ENCODE assay signal across 8 cellular contexts in genomic region chr12:111994211-111995035, GRCh38. TPM values are rescaled to one million over a fixed set of nuclear protein-coding genes. Genes with fewer than 3 reads are reported as not detected.
DNase-seq lines count a peak whose midpoint lies in the region; ATAC-seq, FAIRE-seq and TF ChIP-seq lines count a peak whose summit lies in the region.
"Not testable (repeated sequence)": the region's sequence is repeated elsewhere in the genome, so short reads cannot be mapped to it uniquely, and the experiment has no call there.

No MANE protein-coding gene starts in this region.

- not testable (repeated sequence) for H3K4me1 Mint-ChIP-seq in GM23338
- H3K4me1 Mint-ChIP-seq in activated CD4-positive, alpha-beta memory T cell treated with anti-CD3 and anti-CD28 coated beads, Interleukin-2, amount 10 ng/mL, durations not matched to agents 7 days and 5 days, result peaks cover 66% of the 10 kb centered on the region

- H2AFZ ChIP-seq in DND-41 (ENCODE audit: low read depth, low read length) (peak overlapping the region; percentile 76), Loucy (ENCODE audit: low read length) (peak overlapping the region; percentile 0; the same call in 1 of the 2 replicates)
- H2AFZ ChIP-seq in GM23338; mesenchymal stem cell (ENCODE audit: low read depth, low read length): not testable (repeated sequence)

- TF ChIP-seq POLR2A in Peyer's patch (IDR thresholded peaks at IDR 0.05); stomach (IDR thresholded peaks at IDR 0.05): not testable (repeated sequence)

- H4K20me1 ChIP-seq in DND-41 (ENCODE audit: insufficient read depth, low read length); GM23338 (replicated peaks; ENCODE audit: insufficient read depth); Loucy (ENCODE audit: insufficient read depth, low read length, poor library complexity, severe bottlenecking): not testable (repeated sequence)

- DNase-seq in DND-41 (peak; percentile 59), Peyer's patch (peak in 1 of 3 donors; percentile 54), bronchial epithelial cell (ENCODE audit: low read depth) (peak; percentile 43), mesenchymal stem cell (peak; percentile 39)
- DNase-seq in GM23338 (ENCODE audit: low spot score); stomach: not testable (repeated sequence)
- peak; percentile 47 for DNase-seq in activated CD4-positive, alpha-beta memory T cell treated with anti-CD3 and anti-CD28 coated beads, Interleukin-2, amount 10 ng/mL, durations not matched to agents 7 days and 5 days

- CTCF ChIA-PET in activated CD4-positive, alpha-beta memory T cell treated with anti-CD3 and anti-CD28 coated beads, Interleukin-2, amount 10 ng/mL, durations not matched to agents 7 days and 5 days (lab: Charles Lee), result interaction anchor here (0.8 to 4.0 kb wide), 4 partner anchors 15 to 93 kb away, joined by 4 to 41 read pairs (median 8); partner anchors contain the start of genes ERP29 and TMEM116

- POLR2A ChIA-PET in activated CD4-positive, alpha-beta memory T cell treated with anti-CD3 and anti-CD28 coated beads, Interleukin-2, amount 10 ng/mL, durations not matched to agents 7 days and 5 days (lab: Charles Lee), result interaction anchor here (1.2 to 14.4 kb wide), 15 partner anchors 8 to 417 kb away, joined by 3 to 326 read pairs (median 7); partner anchors contain the start of genes ERP29, MAPKAPK5, NAA25 and TMEM116

- H3K9me3 Mint-ChIP-seq in GM23338; activated CD4-positive, alpha-beta memory T cell treated with anti-CD3 and anti-CD28 coated beads, Interleukin-2, amount 10 ng/mL, durations not matched to agents 7 days and 5 days: not testable (repeated sequence)

- not testable (repeated sequence) for H3K79me1 ChIP-seq in mesenchymal stem cell (replicated peaks; ENCODE audit: low read length, poor library complexity, severe bottlenecking)

- H3K27me3 ChIP-seq in DND-41 (ENCODE audit: insufficient read depth, low read length, poor library complexity); GM23338 (ENCODE audit: insufficient read depth); Loucy (ENCODE audit: insufficient read depth, low read length, poor library complexity, severe bottlenecking); Peyer's patch; bronchial epithelial cell (ENCODE audit: control insufficient read depth, insufficient read depth, low read length); mesenchymal stem cell (ENCODE audit: control insufficient read depth in 1 of 2, insufficient read depth in 1 of 2, low read length in 2 of 2); stomach: not testable (repeated sequence)

- H4K91ac ChIP-seq in mesenchymal stem cell (ENCODE audit: low read length), result not testable (repeated sequence)

- not testable (repeated sequence) for H3K18ac ChIP-seq in mesenchymal stem cell (ENCODE audit: low read depth in 1 of 2, low read length in 2 of 2)

- not testable (repeated sequence) for TF ChIP-seq EP300 in stomach (IDR thresholded peaks at IDR 0.05)

- H3K36me3 Mint-ChIP-seq in GM23338 (ENCODE audit: low read depth), result not testable (repeated sequence)
- H3K36me3 Mint-ChIP-seq in activated CD4-positive, alpha-beta memory T cell treated with anti-CD3 and anti-CD28 coated beads, Interleukin-2, amount 10 ng/mL, durations not matched to agents 7 days and 5 days (ENCODE audit: low read depth), result peaks cover 38% of the 10 kb centered on the region

- H3K14ac ChIP-seq in mesenchymal stem cell (ENCODE audit: low read length in 2 of 2), result not testable (repeated sequence)

- FAIRE-seq in bronchial epithelial cell (lab: Jason Lieb, UNC), result not testable (repeated sequence)

- H2BK12ac ChIP-seq in mesenchymal stem cell (ENCODE audit: low read length in 2 of 2), result not testable (repeated sequence)

- H3K27me3 Mint-ChIP-seq in GM23338 (ENCODE audit: insufficient read depth, low read depth, poor library complexity); activated CD4-positive, alpha-beta memory T cell treated with anti-CD3 and anti-CD28 coated beads, Interleukin-2, amount 10 ng/mL, durations not matched to agents 7 days and 5 days: not testable (repeated sequence)

- H4K8ac ChIP-seq in mesenchymal stem cell (ENCODE audit: low read length), result not testable (repeated sequence)

- not testable (repeated sequence) for H2BK5ac ChIP-seq in mesenchymal stem cell (ENCODE audit: low read depth, low read length, poor library complexity, severe bottlenecking)

- H2BK15ac ChIP-seq in mesenchymal stem cell (ENCODE audit: low read depth, poor library complexity, severe bottlenecking), result not testable (repeated sequence)

- not testable (repeated sequence) for H3K9me3 ChIP-seq in DND-41 (ENCODE audit: insufficient read depth, low read length, severe bottlenecking); Loucy (ENCODE audit: insufficient read depth, low read depth, low read length); Peyer's patch; mesenchymal stem cell (ENCODE audit: control insufficient read depth, low read length); stomach

- not testable (repeated sequence) for H3K36me3 ChIP-seq in DND-41 (ENCODE audit: insufficient read depth, low read length); GM23338 (ENCODE audit: insufficient read depth); Loucy (ENCODE audit: insufficient read depth, low read length); Peyer's patch; bronchial epithelial cell (ENCODE audit: control insufficient read depth, insufficient read depth, low read length); mesenchymal stem cell (ENCODE audit: control insufficient read depth in 1 of 2, insufficient read depth in 2 of 2, low read depth in 1 of 2, low read length in 2 of 2); stomach

- H3K4me1 ChIP-seq in DND-41 (ENCODE audit: insufficient read depth, low read length), result peaks cover 47% of the 10 kb centered on the region
- not testable (repeated sequence) for H3K4me1 ChIP-seq in GM23338 (ENCODE audit: insufficient read depth); Peyer's patch; mesenchymal stem cell (ENCODE audit: control insufficient read depth, insufficient read depth, low read depth, low read length)
- H3K4me1 ChIP-seq in Loucy (ENCODE audit: insufficient read depth, low read length, poor library complexity, severe bottlenecking), result peaks cover 21% of the 10 kb centered on the region
- peaks cover 0 to 36% (median 17%) of the 10 kb centered on the region in 4 donors for H3K4me1 ChIP-seq in stomach

- H3F3A ChIP-seq in GM23338 (replicated peaks; ENCODE audit: low read depth); Loucy (ENCODE audit: low read depth): not testable (repeated sequence)

- 78% methylated on average over 15 of the region's 16 CpGs for WGBS in mesenchymal stem cell
- 27 to 42% (median 33%) methylated on average over 16 of the region's 16 CpGs for WGBS in stomach, 5 donors

- TF ChIP-seq CTCF in DND-41 (IDR thresholded peaks at IDR 0.05; ENCODE audit: borderline replicate concordance, extremely low read depth, low read length, poor library complexity, severe bottlenecking); GM23338 (conservative IDR thresholded peaks at IDR 0.05; ENCODE audit: low read depth in 2 of 2); Loucy (conservative IDR thresholded peaks at IDR 0.05; ENCODE audit: low read length); Peyer's patch (IDR thresholded peaks at IDR 0.05); bronchial epithelial cell (IDR thresholded peaks at IDR 0.05; ENCODE audit: insufficient read depth, low read length, severe bottlenecking); stomach (IDR thresholded peaks at IDR 0.05): not testable (repeated sequence)

- intact Hi-C loops in stomach (cut with DNase I; ENCODE audit: low total_unique reads), result not testable (repeated sequence)

- H3K4me3 Mint-ChIP-seq in GM23338, result not testable (repeated sequence)
- peak overlapping the region; percentile 79 for H3K4me3 Mint-ChIP-seq in activated CD4-positive, alpha-beta memory T cell treated with anti-CD3 and anti-CD28 coated beads, Interleukin-2, amount 10 ng/mL, durations not matched to agents 7 days and 5 days

- not testable (repeated sequence) for H3K9me2 ChIP-seq in GM23338 (ENCODE audit: insufficient read depth); Loucy (replicated peaks; ENCODE audit: low read depth, low read length)

- not testable (repeated sequence) for H3K4ac ChIP-seq in mesenchymal stem cell (ENCODE audit: low read depth in 1 of 2, low read length in 2 of 2)

- not testable (repeated sequence) for H2AK5ac ChIP-seq in mesenchymal stem cell (ENCODE audit: low read length, severe bottlenecking)

- H3K4me3 ChIP-seq in DND-41 (ENCODE audit: low read depth in 1 of 2, low read length in 2 of 2) (peak overlapping the region; percentile 11 to 55; a peak in 3 of 4 replicates), Loucy (ENCODE audit: low read length, poor library complexity, severe bottlenecking) (peak overlapping the region; percentile 34), Peyer's patch (peak overlapping the region; percentile 1 to 23 (median 13)), bronchial epithelial cell (ENCODE audit: low read depth, low read length) (peak overlapping the region; percentile 4), stomach (peak overlapping the region; percentile 12 to 32 (median 20))
- H3K4me3 ChIP-seq in GM23338; mesenchymal stem cell (ENCODE audit: insufficient read depth in 1 of 2, low read depth in 1 of 2, low read length in 2 of 2): not testable (repeated sequence)

- not testable (repeated sequence) for H2BK120ac ChIP-seq in mesenchymal stem cell (ENCODE audit: low read depth, low read length)

- peak; percentile 44 for ATAC-seq in DND-41 (ENCODE audit: insufficient read depth, low read depth)
- ATAC-seq in GM23338, result not testable (repeated sequence)

- H3K4me2 ChIP-seq in DND-41 (ENCODE audit: insufficient read depth, low read length) (peak overlapping the region; percentile 73), Loucy (ENCODE audit: low read depth, low read length, poor library complexity, severe bottlenecking) (peak overlapping the region; percentile 47)
- H3K4me2 ChIP-seq in GM23338; mesenchymal stem cell (ENCODE audit: low read length, poor library complexity, severe bottlenecking): not testable (repeated sequence)

- not testable (repeated sequence) for H3K79me2 ChIP-seq in DND-41 (ENCODE audit: insufficient read depth, low read length); GM23338 (replicated peaks; ENCODE audit: insufficient read depth); Loucy (ENCODE audit: insufficient read depth, low read length)

- H3K27ac ChIP-seq in DND-41 (ENCODE audit: low read length), result peak overlapping the region; percentile 85
- not testable (repeated sequence) for H3K27ac ChIP-seq in GM23338 (ENCODE audit: low read depth); mesenchymal stem cell (ENCODE audit: low read length, poor library complexity, severe bottlenecking)
- peak overlapping the region; percentile 8 to 60 (median 30) for H3K27ac ChIP-seq in Peyer's patch
- H3K27ac ChIP-seq in stomach, result peak overlapping the region in 4 of 5 donors; percentile 13 to 54 (median 32)

- peak overlapping the region; percentile 33; the same call in 1 of the 2 replicates for H3K27ac Mint-ChIP-seq in GM23338
- peak overlapping the region; percentile 96 for H3K27ac Mint-ChIP-seq in activated CD4-positive, alpha-beta memory T cell treated with anti-CD3 and anti-CD28 coated beads, Interleukin-2, amount 10 ng/mL, durations not matched to agents 7 days and 5 days

- H3K9ac ChIP-seq in DND-41 (ENCODE audit: low read depth, low read length), result peak overlapping the region; percentile 50
- not testable (repeated sequence) for H3K9ac ChIP-seq in Loucy (ENCODE audit: low read depth, low read length, poor library complexity, severe bottlenecking); mesenchymal stem cell (ENCODE audit: low read length)

- not testable (repeated sequence) for H3K23ac ChIP-seq in mesenchymal stem cell (ENCODE audit: low read length in 2 of 2)

RNA-seq across cellular contexts. Expression of gene TMEM116, which starts 18.5 kb away (rescaled TPM):
- total RNA-seq in GM23338 (2014; rRNA removed; shearing (Covaris generic)), result 8.0 and 12.0 TPM in 2 replicates
- polyA plus RNA-seq in GM23338 (2016; fragmentation: Nextera tagmentation; extraction: Ambion mirVana) (6.6 and 10.4 TPM in 2 replicates), stomach (10 to 100 TPM in 2 of 3 donors, 1 to 10 TPM in 1; 4.8 to 13.0 (median 11.2) TPM)
- total RNA-seq in Peyer's patch (10 to 100 TPM; 21.5 to 37.3 (median 35.5) TPM), bronchial epithelial cell (8.6 and 10.0 TPM in 2 replicates), stomach (10 to 100 TPM in 1 of 5 donors, 1 to 10 TPM in 3, under 1 TPM in 1; 0.58 to 20.2 (median 7.5) TPM)
- total RNA-seq in activated CD4-positive, alpha-beta memory T cell treated with anti-CD3 and anti-CD28 coated beads, Interleukin-2, amount 10 ng/mL, durations not matched to agents 7 days and 5 days, result 10 to 100 TPM; 17.8 to 19.7 TPM
- polyA plus RNA-seq in mesenchymal stem cell (2013, experiment 1 of 2), result 3.8 TPM
- 3.8 TPM for polyA plus RNA-seq in mesenchymal stem cell (2013, experiment 2 of 2)

RNA-seq across cellular contexts. Expression of gene ERP29, which starts 18.8 kb away (rescaled TPM):
- total RNA-seq in GM23338 (2014; rRNA removed; shearing (Covaris generic)), result 90.7 and 91.1 TPM in 2 replicates
- polyA plus RNA-seq in GM23338 (2016; fragmentation: Nextera tagmentation; extraction: Ambion mirVana) (166 and 173 TPM in 2 replicates), stomach (100 to 1,000 TPM; 105 to 140 (median 115) TPM)
- total RNA-seq in Peyer's patch (10 to 100 TPM; 39.8 to 62.7 (median 49.1) TPM), bronchial epithelial cell (114 and 159 TPM in 2 replicates), stomach (10 to 100 TPM in 4 of 5 donors, 1 to 10 TPM in 1; 9.8 to 55.8 (median 37.7) TPM)
- 100 to 1,000 TPM; 169 to 172 TPM for total RNA-seq in activated CD4-positive, alpha-beta memory T cell treated with anti-CD3 and anti-CD28 coated beads, Interleukin-2, amount 10 ng/mL, durations not matched to agents 7 days and 5 days
- polyA plus RNA-seq in mesenchymal stem cell (2013, experiment 1 of 2), result 158 TPM
- 161 TPM for polyA plus RNA-seq in mesenchymal stem cell (2013, experiment 2 of 2)
